8 cellular contexts compared by ENCODE assay signal in the genomic region with DNA sequence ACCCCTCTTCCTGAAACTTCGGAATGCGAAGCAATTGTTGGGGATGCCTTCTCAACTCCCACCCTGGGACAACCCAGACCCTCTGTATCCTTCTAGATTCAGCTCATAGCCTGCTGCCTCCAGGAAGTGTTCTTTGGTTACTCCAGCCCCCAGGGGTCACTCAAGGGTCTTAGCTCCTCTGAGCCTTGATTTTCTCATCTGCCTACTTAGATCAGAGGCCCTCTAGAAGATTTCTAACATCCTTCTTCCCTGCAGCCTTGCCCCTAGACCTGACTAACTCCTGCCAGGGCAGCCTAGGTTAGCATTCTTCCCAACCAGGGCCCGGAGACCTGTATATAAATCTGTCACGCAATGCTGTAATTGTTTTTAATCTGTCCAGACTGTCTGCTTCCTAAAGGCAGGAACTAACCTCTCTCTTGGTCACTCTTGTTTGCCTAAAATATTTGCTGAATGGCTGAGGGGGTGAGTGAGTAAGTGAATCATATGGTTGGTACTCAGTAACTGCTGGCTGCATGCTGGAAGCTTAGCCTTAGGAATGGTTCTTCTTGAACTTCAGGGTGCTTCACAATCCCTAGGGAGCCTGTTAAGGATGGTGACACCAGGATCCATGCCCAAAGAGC. TPM values are rescaled to one million over a fixed set of nuclear protein-coding genes. Genes with fewer than 3 reads are reported as not detected.
DNase-seq lines count a peak whose midpoint lies in the region; ATAC-seq and TF ChIP-seq lines count a peak whose summit lies in the region.

No MANE protein-coding gene starts in this region.

- no peaks in the 10 kb centered on the region for H3K9me3 Mint-ChIP-seq in activated CD8-positive, alpha-beta T cell treated with anti-CD3 and anti-CD28 coated beads, Interleukin-2, amount 10 ng/mL, durations not matched to agents 7 days and 5 days (ENCODE audit: insufficient read depth)

- DNase-seq in ACHN (peak; percentile 19), H4 (ENCODE audit: low spot score) (peak; percentile 83), foreskin keratinocyte (peak; percentile 58 to 67), coronary artery (ENCODE audit: low spot score) (no peak), NCI-H2227 (lab: John Stamatoyannopoulos, UW; ENCODE audit: unreplicated experiment) (no peak)
- DNase-seq in activated CD8-positive, alpha-beta T cell treated with anti-CD3 and anti-CD28 coated beads, Interleukin-2, amount 10 ng/mL, durations not matched to agents 7 days and 5 days = no peak

- peak overlapping the region; percentile 20 for H3K4me3 Mint-ChIP-seq in activated CD8-positive, alpha-beta T cell treated with anti-CD3 and anti-CD28 coated beads, Interleukin-2, amount 10 ng/mL, durations not matched to agents 7 days and 5 days

- H3K4me1 Mint-ChIP-seq in activated CD8-positive, alpha-beta T cell treated with anti-CD3 and anti-CD28 coated beads, Interleukin-2, amount 10 ng/mL, durations not matched to agents 7 days and 5 days (ENCODE audit: low read depth) = peaks cover 66% of the 10 kb centered on the region

- TF ChIP-seq CTCF in foreskin keratinocyte (conservative IDR thresholded peaks at IDR 0.05) (no peak), coronary artery (IDR thresholded peaks at IDR 0.05) (no peak)

- H3K27ac Mint-ChIP-seq in activated CD8-positive, alpha-beta T cell treated with anti-CD3 and anti-CD28 coated beads, Interleukin-2, amount 10 ng/mL, durations not matched to agents 7 days and 5 days = peak overlapping the region; percentile 86

- ATAC-seq in activated CD8-positive, alpha-beta T cell treated with anti-CD3 and anti-CD28 coated beads, Interleukin-2, amount 10 ng/mL, durations not matched to agents 7 days and 5 days = no peak
- ATAC-seq in foreskin keratinocyte (peak; percentile 37), GM18909 (IDR thresholded peaks at IDR 0.05; ENCODE audit: poor library complexity, unreplicated experiment) (no peak), HG02970 (IDR thresholded peaks at IDR 0.05; ENCODE audit: low FRiP score, unreplicated experiment) (no peak)

- in situ Hi-C loops in ACHN (cut with HindIII; ENCODE audit: low pct_ligation_motif_present, low pct_unique_long_range_greater_than_20kb, low sequenced_read_pairs) = no loop called here

- CTCF ChIA-PET in activated CD8-positive, alpha-beta T cell treated with anti-CD3 and anti-CD28 coated beads, Interleukin-2, amount 10 ng/mL, durations not matched to agents 7 days and 5 days (lab: Charles Lee) = interaction anchor here (0.8 to 4.7 kb wide), 9 partner anchors 9 to 206 kb away, joined by 3 to 42 read pairs (median 4); partner anchors contain the start of gene GALNT10

- H3K36me3 Mint-ChIP-seq in activated CD8-positive, alpha-beta T cell treated with anti-CD3 and anti-CD28 coated beads, Interleukin-2, amount 10 ng/mL, durations not matched to agents 7 days and 5 days (ENCODE audit: low read depth) = peaks cover 28% of the 10 kb centered on the region

- H3K4me1 ChIP-seq in foreskin keratinocyte = peaks cover 15% of the 10 kb centered on the region

- no peaks in the 10 kb centered on the region for H3K27me3 ChIP-seq in foreskin keratinocyte

- POLR2A ChIA-PET in activated CD8-positive, alpha-beta T cell treated with anti-CD3 and anti-CD28 coated beads, Interleukin-2, amount 10 ng/mL, durations not matched to agents 7 days and 5 days (lab: Charles Lee) = interaction anchor here (1.0 to 1.9 kb wide), 2 partner anchors 9 to 72 kb away, joined by 3 to 13 read pairs; partner anchors contain the start of gene GALNT10

- H3K27me3 Mint-ChIP-seq in activated CD8-positive, alpha-beta T cell treated with anti-CD3 and anti-CD28 coated beads, Interleukin-2, amount 10 ng/mL, durations not matched to agents 7 days and 5 days (ENCODE audit: low read depth) = no peaks in the 10 kb centered on the region

- H3K4me3 ChIP-seq in coronary artery = no peak overlapping the region

- no peak overlapping the region for H3K27ac ChIP-seq in foreskin keratinocyte
- H3K27ac ChIP-seq in coronary artery = no peak overlapping the region

RNA-seq across cellular contexts. Expression of gene GALNT10, which starts 8.2 kb away (rescaled TPM):
- total RNA-seq in H4 (2014; rRNA removed; shearing (Covaris generic)) = 22.8 and 33.2 TPM in 2 replicates
- total RNA-seq in activated CD8-positive, alpha-beta T cell treated with anti-CD3 and anti-CD28 coated beads, Interleukin-2, amount 10 ng/mL, durations not matched to agents 7 days and 5 days = 10 to 100 TPM; 21.6 to 23.7 TPM
- total RNA-seq in foreskin keratinocyte = 23.5 and 23.8 TPM in 2 replicates
- 8.0 and 8.5 TPM in 2 replicates for polyA plus RNA-seq in foreskin keratinocyte

Comparison
In these comparisons a context has a peak if more than half of its experiments do, and no peak if none do; other contexts are left out.
1. DNase-seq: peak in ACHN (single experiment), H4 (single experiment) and foreskin keratinocyte (2 of 2); none in activated CD8-positive, alpha-beta T cell treated with anti-CD3 and anti-CD28 coated beads, Interleukin-2, amount 10 ng/mL, durations not matched to agents 7 days and 5 days (single experiment), coronary artery (single experiment) and NCI-H2227 (single experiment).